In the genomic region with DNA sequence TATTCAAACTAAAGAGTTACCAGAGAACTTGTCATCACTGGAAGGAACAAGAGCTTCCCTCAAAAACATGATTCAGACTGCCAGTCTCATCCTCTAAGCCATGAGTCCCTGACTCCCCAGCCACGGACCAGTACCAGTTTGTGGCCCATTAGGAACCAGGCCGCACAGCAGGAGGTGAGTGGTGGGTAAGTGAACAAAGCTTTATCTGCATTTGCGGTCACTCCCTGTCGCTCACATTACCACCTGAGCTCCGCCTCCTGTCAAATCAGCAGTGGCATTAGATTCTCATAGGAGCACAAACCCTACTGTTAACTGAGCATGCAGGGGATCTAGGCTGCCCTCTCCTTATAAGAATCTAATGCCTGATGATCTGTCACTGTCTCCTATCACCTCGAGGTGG, we compare ENCODE assay signal across 8 cellular contexts. TPM values are rescaled to one million over a fixed set of nuclear protein-coding genes. Genes with fewer than 3 reads are reported as not detected.
"Had no signal": no experiment of that assay in that cellular context is flagged by ENCODE, and none has a peak within 500 bp of the region (broad histone marks: within the 10 kb centered on the region; RNA-seq: fewer than 3 reads in every experiment).

No MANE protein-coding gene starts in this region.

- H3K4me1 ChIP-seq: HAP-1 had no signal

- DNase-seq: GM23248, GOT3, H7, HFFc6 had no signal

- H3K4me3 ChIP-seq: GM23248, HAP-1 had no signal

- H3K36me3 ChIP-seq: HAP-1 had no signal

- H3K27ac ChIP-seq: GM23248, HL-60 had no signal

- H3K9me3 ChIP-seq: HAP-1 had no signal

RNA-seq across cellular contexts. Expression of a gene that starts 42.2 kb away (rescaled TPM):
- total RNA-seq: HepG2, HFFc6, HT1080 had no signal
